ENCODE assay signal across 19 cellular contexts in the genomic region with DNA sequence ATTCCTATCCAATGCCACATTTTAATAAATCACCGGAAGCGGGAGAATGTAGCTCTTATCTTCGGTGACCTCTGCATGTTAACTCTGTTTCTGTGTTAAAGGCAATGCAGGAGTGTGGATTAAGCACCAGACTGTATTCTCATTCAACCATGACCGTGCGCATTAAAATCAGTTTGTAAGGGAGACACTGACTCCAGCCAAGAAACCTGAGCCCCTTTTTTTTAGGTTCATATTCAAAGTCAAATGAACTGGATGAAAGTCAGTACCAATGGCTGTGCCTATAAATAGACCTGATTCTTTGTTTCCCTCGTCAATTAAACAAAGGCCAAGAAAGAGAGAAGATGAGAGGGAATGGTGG. TPM values are rescaled to one million over a fixed set of nuclear protein-coding genes. Genes with fewer than 3 reads are reported as not detected.
DNase-seq lines count a peak whose midpoint lies in the region; FAIRE-seq and TF ChIP-seq lines count a peak whose summit lies in the region.
"Had no signal": no experiment of that assay in that cellular context is flagged by ENCODE, and none has a peak within 500 bp of the region (broad histone marks: within the 10 kb centered on the region; RNA-seq: fewer than 3 reads in every experiment).

No MANE protein-coding gene starts in this region.

- H3K27me3 Mint-ChIP-seq in astrocyte (ENCODE audit: low read depth, unreplicated experiment) (no peaks in the 10 kb centered on the region), neural progenitor cell (ENCODE audit: insufficient read depth, low read depth) (no peaks in the 10 kb centered on the region)

- H3K4me3 Mint-ChIP-seq in astrocyte (ENCODE audit: unreplicated experiment) (no peak overlapping the region), neural progenitor cell (no peak overlapping the region)
- H3K4me3 Mint-ChIP-seq: T-helper 2 cell treated with Interferon-gamma antibody and Interleukin-4, amounts not matched to agents 5 μg/mL and 100 μg/mL, for 36 hours had no signal

- H3K9ac ChIP-seq in astrocyte (ENCODE audit: low read length) (no peak overlapping the region), neural progenitor cell (no peak overlapping the region)

- H3K27ac ChIP-seq in astrocyte (ENCODE audit: low read depth, low read length) (no peak overlapping the region), neural progenitor cell (no peak overlapping the region)
- H3K27ac ChIP-seq: gastroesophageal sphincter, skin epidermis, vagina had no signal

- H3K9me3 Mint-ChIP-seq in astrocyte (ENCODE audit: unreplicated experiment) (peaks cover 3% of the 10 kb centered on the region), neural progenitor cell (peaks cover 3% of the 10 kb centered on the region)
- H3K9me3 Mint-ChIP-seq: T-helper 2 cell treated with Interferon-gamma antibody and Interleukin-4, amounts not matched to agents 5 μg/mL and 100 μg/mL, for 36 hours had no signal

- H3K4me2 ChIP-seq in astrocyte (ENCODE audit: low read length): no peak overlapping the region
- no peak overlapping the region for H3K4me2 ChIP-seq in neural progenitor cell

- H3K27ac Mint-ChIP-seq in astrocyte (ENCODE audit: unreplicated experiment) (no peak overlapping the region), neural progenitor cell (peak overlapping the region; percentile 87)
- H3K27ac Mint-ChIP-seq: T-helper 2 cell treated with Interferon-gamma antibody and Interleukin-4, amounts not matched to agents 5 μg/mL and 100 μg/mL, for 36 hours had no signal

- TF ChIP-seq CTCF in astrocyte (IDR thresholded peaks at IDR 0.05; ENCODE audit: insufficient read depth, low read depth, low read length) (no peak), neural progenitor cell (IDR thresholded peaks at IDR 0.05) (no peak)

- H3K27me3 ChIP-seq in astrocyte (ENCODE audit: insufficient read depth, low read length) (no peaks in the 10 kb centered on the region), neural progenitor cell (no peaks in the 10 kb centered on the region), MG63 (no peaks in the 10 kb centered on the region)
- H3K27me3 ChIP-seq: vagina had no signal

- no peaks in the 10 kb centered on the region for H3K9me3 ChIP-seq in astrocyte (ENCODE audit: insufficient read depth, low read depth, low read length)
- no peaks in the 10 kb centered on the region for H3K9me3 ChIP-seq in neural progenitor cell (ENCODE audit: low read depth)
- H3K9me3 ChIP-seq in MG63: no peaks in the 10 kb centered on the region
- H3K9me3 ChIP-seq: gastroesophageal sphincter, vagina had no signal

- H3K36me3 Mint-ChIP-seq in astrocyte (ENCODE audit: low read depth, unreplicated experiment): peaks cover 14% of the 10 kb centered on the region
- H3K36me3 Mint-ChIP-seq in neural progenitor cell: peaks cover 8% of the 10 kb centered on the region

- H3K4me1 ChIP-seq in astrocyte (ENCODE audit: insufficient read depth, low read length): peaks cover 21% of the 10 kb centered on the region
- peaks cover 6% of the 10 kb centered on the region for H3K4me1 ChIP-seq in neural progenitor cell
- H3K4me1 ChIP-seq: gastroesophageal sphincter, vagina had no signal

- H3K4me3 ChIP-seq in astrocyte (ENCODE audit: insufficient read depth, low read depth, low read length): no peak overlapping the region
- H3K4me3 ChIP-seq in neural progenitor cell: no peak overlapping the region
- H3K4me3 ChIP-seq in MG63: no peak overlapping the region
- H3K4me3 ChIP-seq: gastroesophageal sphincter, skin epidermis, vagina had no signal

- H3F3A ChIP-seq in neural progenitor cell (ENCODE audit: low read depth): no peaks in the 10 kb centered on the region

- no peaks in the 10 kb centered on the region for H4K20me1 ChIP-seq in astrocyte (ENCODE audit: insufficient read depth, low read length)
- no peaks in the 10 kb centered on the region for H4K20me1 ChIP-seq in neural progenitor cell (ENCODE audit: low read depth)

- H3K36me3 ChIP-seq in astrocyte (ENCODE audit: insufficient read depth, low read length): peaks cover 10% of the 10 kb centered on the region
- no peaks in the 10 kb centered on the region for H3K36me3 ChIP-seq in neural progenitor cell
- H3K36me3 ChIP-seq in MG63: no peaks in the 10 kb centered on the region
- H3K36me3 ChIP-seq: gastroesophageal sphincter, vagina had no signal

- intact Hi-C loops in posterior cingulate gyrus (cut with DNase I): no loop called here

- no peak for FAIRE-seq in astrocyte (lab: Jason Lieb, UNC)

- no peak overlapping the region for H2AFZ ChIP-seq in astrocyte (ENCODE audit: low read depth, low read length)
- no peak overlapping the region for H2AFZ ChIP-seq in neural progenitor cell (replicated peaks)

- H3K4me1 Mint-ChIP-seq in astrocyte (ENCODE audit: low read depth, unreplicated experiment): peaks cover 21% of the 10 kb centered on the region
- peaks cover 52% of the 10 kb centered on the region for H3K4me1 Mint-ChIP-seq in neural progenitor cell

- peak; percentile 21 for DNase-seq in NCI-H748 (lab: John Stamatoyannopoulos, UW; ENCODE audit: unreplicated experiment)
- DNase-seq in NCI-H748 treated with DMSO at 0.1 percent for 48 hours (lab: John Stamatoyannopoulos, UW): no peak
- DNase-seq in NCI-H2107 treated with DMSO at 0.1 percent for 48 hours (lab: John Stamatoyannopoulos, UW; ENCODE audit: unreplicated experiment): peak; percentile 94
- DNase-seq in astrocyte (ENCODE audit: low read depth): peak; percentile 51
- DNase-seq in neural progenitor cell (ENCODE audit: low spot score): no peak
- DNase-seq in AG08396 (ENCODE audit: low spot score): no peak
- DNase-seq in MG63: no peak
- DNase-seq in posterior cingulate gyrus: no peak
- DNase-seq: activated effector memory CD4-positive, alpha-beta T cell treated with Interleukin-2 at 50 U/mL for 16 hours; amygdala; NCI-H2227 treated with DMSO at 0.1 percent for 48 hours; PC-3; stimulated activated CD4-positive, alpha-beta T cell treated with anti-CD3 and anti-CD28 coated beads, Interleukin-4, amount 100 ng/mL, for 24 hours; substantia nigra had no signal

- no peaks in the 10 kb centered on the region for H3K79me2 ChIP-seq in astrocyte (ENCODE audit: insufficient read depth, low read length)
- no peaks in the 10 kb centered on the region for H3K79me2 ChIP-seq in neural progenitor cell (ENCODE audit: low read depth)

RNA-seq across cellular contexts. Expression of a gene that starts 32.2 kb away (rescaled TPM):
- total RNA-seq in astrocyte (not detected in 2 replicates), neural progenitor cell (ENCODE audit: low replicate concordance) (not detected in 2 replicates)
- total RNA-seq in MG63 (2014; rRNA removed; shearing (Covaris generic); ENCODE audit: low replicate concordance): not detected in 2 replicates
- total RNA-seq: gastroesophageal sphincter, HT-29, PC-3, vagina had no signal

Comparison
In these comparisons a context has a peak if more than half of its experiments do, and no peak if none do; other contexts are left out.
1. DNase-seq: peak in NCI-H748 (single experiment), NCI-H2107 treated with DMSO at 0.1 percent for 48 hours (single experiment) and astrocyte (single experiment); none in NCI-H748 treated with DMSO at 0.1 percent for 48 hours (single experiment), neural progenitor cell (single experiment), AG08396 (single experiment), MG63 (single experiment) and posterior cingulate gyrus (0 of 10).